ENCODE assay signal across 1 cellular context in the genomic region with DNA sequence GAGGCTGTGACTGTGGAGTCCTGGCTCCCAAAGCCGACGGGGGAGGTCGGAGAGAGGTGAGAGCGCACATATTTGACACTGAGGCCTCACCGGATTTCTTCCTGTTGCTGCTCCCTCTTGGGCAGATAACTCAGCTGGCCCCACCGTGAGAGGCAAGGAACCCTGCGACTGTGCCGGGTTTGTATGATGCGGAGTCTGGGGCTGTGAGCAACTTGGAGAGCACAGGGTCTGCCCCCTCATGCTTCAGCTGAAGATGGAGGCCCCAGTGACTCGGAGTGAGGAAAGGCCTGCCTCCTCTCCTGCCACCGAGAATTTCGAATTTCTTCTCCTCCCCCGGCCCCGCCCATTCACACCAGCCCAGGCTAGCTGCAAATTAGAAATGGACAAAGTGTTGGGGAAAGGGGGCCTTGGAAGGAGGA.
TF ChIP-seq lines count a peak whose summit lies in the region.

No MANE protein-coding gene starts in this region.

TF ChIP-seq in GM23338, 12 proteins besides CTCF, POLR2A, EP300 and RAD21 (continued from another document):
- TF ChIP-seq JUNB (IDR thresholded peaks at IDR 0.05; ENCODE audit: unreplicated experiment): no peak
- no peak for TF ChIP-seq EZH2 (IDR thresholded peaks at IDR 0.05; ENCODE audit: low read depth, unreplicated experiment)
- no peak for TF ChIP-seq EZH2phosphoT487 (IDR thresholded peaks at IDR 0.05; ENCODE audit: unreplicated experiment)
- no peak for TF ChIP-seq NANOG (IDR thresholded peaks at IDR 0.05; ENCODE audit: borderline replicate concordance)
- TF ChIP-seq STAT1 (IDR thresholded peaks at IDR 0.05; ENCODE audit: unreplicated experiment): no peak
- no peak for TF ChIP-seq CREB1 (CRISPR knock-in tag; IDR thresholded peaks at IDR 0.05; ENCODE audit: low read depth)
- no peak for TF ChIP-seq ZNF331 (CRISPR knock-in tag; IDR thresholded peaks at IDR 0.05; ENCODE audit: low read depth)
- TF ChIP-seq REST (IDR thresholded peaks at IDR 0.05; ENCODE audit: unreplicated experiment): no peak
- no peak for TF ChIP-seq ZNF462 (CRISPR knock-in tag; IDR thresholded peaks at IDR 0.05)
- TF ChIP-seq POLR2AphosphoS5 (IDR thresholded peaks at IDR 0.05; ENCODE audit: low read depth): no peak
- TF ChIP-seq ZNF114 (CRISPR knock-in tag; IDR thresholded peaks at IDR 0.05): no peak
